16 cellular contexts compared by ENCODE assay signal in genomic region chr15:72939855-72940631, GRCh38.
"Had no signal": no experiment of that assay in that cellular context is flagged by ENCODE, and none has a peak within 500 bp of the region (broad histone marks: within the 10 kb centered on the region; RNA-seq: fewer than 3 reads in every experiment).

No MANE protein-coding gene starts in this region.

- H3K36me3 ChIP-seq: gastroesophageal sphincter, heart right ventricle, right atrium auricular region, suprapubic skin, transverse colon, uterus had no signal

- H3K27ac ChIP-seq: gastroesophageal sphincter, heart right ventricle, right atrium auricular region, suprapubic skin, uterus had no signal

- H3K27me3 ChIP-seq: gastroesophageal sphincter, right atrium auricular region, suprapubic skin, transverse colon, uterus had no signal

- H3K4me3 ChIP-seq: gastroesophageal sphincter, heart right ventricle, right atrium auricular region, suprapubic skin, transverse colon, uterus had no signal

- H3K9me3 ChIP-seq: gastroesophageal sphincter, heart right ventricle, right atrium auricular region, suprapubic skin, transverse colon, uterus had no signal

- H3K4me1 ChIP-seq: gastroesophageal sphincter, heart right ventricle, right atrium auricular region, suprapubic skin, uterus had no signal

- DNase-seq: activated CD4-positive, alpha-beta T cell treated with anti-CD3 and anti-CD28 coated beads, Interleukin-2, amount 50 U/mL, for 1 hour; activated CD8-positive, alpha-beta memory T cell treated with anti-CD3 and anti-CD28 coated beads, Interleukin-2, amount 50 U/mL, for 4 hours; activated naive CD4-positive, alpha-beta T cell treated with anti-CD3 and anti-CD28 coated beads, Interleukin-2, amount 50 U/mL, for 16 hours; activated T-cell treated with anti-CD3 and anti-CD28 coated beads, Interleukin-2, amount 50 U/mL, for 4 hours; aorta; cerebellar nuclear complex; effector CD4-positive, alpha-beta T cell; heart right ventricle; immature natural killer cell; mesendoderm; occipital lobe; transverse colon; uterus had no signal
